ENCODE assay signal across 11 cellular contexts in the genomic region with DNA sequence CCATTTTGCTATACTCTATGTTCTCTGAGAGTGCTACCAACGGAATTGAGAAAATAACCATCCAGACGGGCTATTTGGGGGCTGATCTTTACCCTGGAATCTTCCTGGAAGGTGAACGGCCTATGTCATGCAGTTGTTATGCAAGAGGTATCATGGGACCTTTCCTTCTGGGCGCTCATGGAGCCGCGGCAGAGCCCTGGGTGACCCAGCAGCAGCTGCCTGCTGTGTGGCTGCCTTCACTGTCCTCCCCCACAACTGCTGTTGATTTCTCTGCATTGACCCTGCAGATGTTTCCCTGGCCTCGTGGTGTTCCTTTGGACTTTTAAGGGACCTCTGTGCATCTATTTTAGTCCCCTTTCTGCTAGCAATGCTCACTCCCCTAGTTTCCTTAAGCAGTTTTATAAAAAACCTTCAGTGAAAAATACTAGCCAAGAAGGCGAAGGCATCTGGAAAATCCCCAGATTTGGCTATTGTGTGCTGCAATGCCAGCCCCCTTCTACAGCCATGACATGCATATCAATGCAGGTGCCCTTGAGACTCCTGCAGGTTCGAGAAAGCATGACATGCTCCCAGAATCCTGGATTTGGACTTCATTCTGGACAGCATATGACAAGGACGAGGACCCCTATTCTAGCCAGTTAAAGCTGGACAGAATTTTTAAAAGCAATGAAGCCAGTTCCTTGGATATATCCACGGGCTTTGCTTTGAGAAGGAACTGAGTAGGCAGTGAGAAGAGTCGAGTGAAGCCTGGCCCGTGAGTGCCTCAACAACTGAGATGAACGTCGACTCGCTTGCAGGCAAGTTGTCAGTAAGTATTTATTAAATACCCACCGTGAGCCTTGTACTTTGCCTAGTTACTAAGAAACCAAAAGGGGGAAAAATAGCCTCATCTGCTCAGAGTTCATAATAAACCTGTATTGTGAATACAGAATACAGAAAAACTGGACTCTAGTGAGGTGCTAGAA. TPM values are rescaled to one million over a fixed set of nuclear protein-coding genes. Genes with fewer than 3 reads are reported as not detected.
A peak's percentile ranks its signal among the peaks of the same experiment; 100 is the strongest.
DNase-seq lines count a peak whose midpoint lies in the region; ATAC-seq, FAIRE-seq and TF ChIP-seq lines count a peak whose summit lies in the region.
"Had no signal": no experiment of that assay in that cellular context is flagged by ENCODE, and none has a peak within 500 bp of the region (broad histone marks: within the 10 kb centered on the region; RNA-seq: fewer than 3 reads in every experiment).

A gene with protein sequence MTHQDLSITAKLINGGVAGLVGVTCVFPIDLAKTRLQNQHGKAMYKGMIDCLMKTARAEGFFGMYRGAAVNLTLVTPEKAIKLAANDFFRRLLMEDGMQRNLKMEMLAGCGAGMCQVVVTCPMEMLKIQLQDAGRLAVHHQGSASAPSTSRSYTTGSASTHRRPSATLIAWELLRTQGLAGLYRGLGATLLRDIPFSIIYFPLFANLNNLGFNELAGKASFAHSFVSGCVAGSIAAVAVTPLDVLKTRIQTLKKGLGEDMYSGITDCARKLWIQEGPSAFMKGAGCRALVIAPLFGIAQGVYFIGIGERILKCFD (plus strand): TSS at position 593 of the 965 bp plus-strand sequence. CDS start 16,447 bp downstream, outside the sequence.

- CTCF ChIA-PET in A549 (lab: Yijun Ruan, JAX): interaction anchor here (0.9 to 1.2 kb wide), 2 partner anchors 9 to 222 kb away, joined by 3 to 7 read pairs; no protein-coding TSS in a partner anchor

- H3K27me3 ChIP-seq in neuron (ENCODE audit: insufficient read depth, low read length): no peaks in the 10 kb centered on the region

- FAIRE-seq in A549 (lab: Jason Lieb, UNC) (no peak), frontal cortex (lab: Jason Lieb, UNC) (no peak)

- H3K36me3 Mint-ChIP-seq in immature natural killer cell: no peaks in the 10 kb centered on the region
- H3K36me3 Mint-ChIP-seq: CD14-positive monocyte had no signal

- H3K27me3 Mint-ChIP-seq in immature natural killer cell (ENCODE audit: low read depth in 3 of 3): peaks cover 0 to 10% (median 3%) of the 10 kb centered on the region in 3 donors

- no peaks in the 10 kb centered on the region for H3K4me1 Mint-ChIP-seq in immature natural killer cell

- H3K36me3 ChIP-seq in neuron (ENCODE audit: insufficient read depth, low read length): peaks cover 16% of the 10 kb centered on the region

- no peak for TF ChIP-seq CTCF in A549 (IDR thresholded peaks at IDR 0.05)

- no peak for TF ChIP-seq POLR2A in A549 (IDR thresholded peaks at IDR 0.05; ENCODE audit: low read length)

- H3K4me2 ChIP-seq in A549: peak within 1 kb of the TSS; percentile 38; the same call in 2 of the 3 replicates

- no peaks in the 10 kb centered on the region for H3K9me3 Mint-ChIP-seq in immature natural killer cell

- no peak within 1 kb of the TSS for H3K4me3 Mint-ChIP-seq in immature natural killer cell
- H3K4me3 Mint-ChIP-seq: CD14-positive monocyte had no signal

- H3K4me3 ChIP-seq in A549 (no peak within 1 kb of the TSS), neuron (ENCODE audit: low read length) (peak within 1 kb of the TSS; percentile 8)

- no peak for DNase-seq in A549 (ENCODE audit: low read depth in 1 of 2, low spot score in 1 of 2)
- peak; percentile 25 for DNase-seq in NCI-H69 (lab: John Stamatoyannopoulos, UW)
- peak; percentile 36 to 61 for DNase-seq in frontal cortex (ENCODE audit: low spot score in 2 of 2)
- DNase-seq in activated CD8-positive, alpha-beta memory T cell treated with anti-CD3 and anti-CD28 coated beads, Interleukin-2, amount 50 U/mL, for 4 hours: no peak
- DNase-seq in DMS53 treated with DMSO at 0.1 percent for 48 hours (lab: John Stamatoyannopoulos, UW; ENCODE audit: unreplicated experiment): no peak
- DNase-seq in immature natural killer cell: no peak
- no peak for DNase-seq in NK-92 (lab: John Stamatoyannopoulos, UW; ENCODE audit: unreplicated experiment)
- DNase-seq: NCI-H1092 had no signal

- no peak for TF ChIP-seq RAD21 in A549 (conservative IDR thresholded peaks at IDR 0.05 in 1 of 2, IDR thresholded peaks at IDR 0.05 in 1 of 2)

- peak; percentile 62 to 72; a peak in 4 of 6 replicates for ATAC-seq in A549

- H3K9me3 ChIP-seq in A549 (no peaks in the 10 kb centered on the region), neuron (ENCODE audit: low read length) (peaks cover 4% of the 10 kb centered on the region)

- peaks cover 8% of the 10 kb centered on the region; the same call in 1 of the 3 replicates for H3K4me1 ChIP-seq in A549
- peaks cover 25% of the 10 kb centered on the region for H3K4me1 ChIP-seq in neuron (ENCODE audit: insufficient read depth, low read length)

- TF ChIP-seq EP300 in A549 (IDR thresholded peaks at IDR 0.05): no peak

- H2AFZ ChIP-seq in neuron (ENCODE audit: low read depth, low read length): peak within 1 kb of the TSS; percentile 12

- H3K27ac ChIP-seq in A549: no peak within 1 kb of the TSS
- H3K27ac ChIP-seq: epithelial cell of prostate had no signal

- POLR2A ChIA-PET in A549 (lab: Yijun Ruan, JAX): no interaction called here

- 48% methylated on average over 17 of the region's 17 CpGs for WGBS in A549 (ENCODE audit: missing lambda C conversion rate)

- H3K27ac Mint-ChIP-seq in immature natural killer cell: no peak within 1 kb of the TSS
- H3K27ac Mint-ChIP-seq: CD14-positive monocyte had no signal

TF ChIP-seq in A549, 52 proteins besides CTCF, POLR2A, EP300 and RAD21:
- TF ChIP-seq BHLHE40 (IDR thresholded peaks at IDR 0.05; ENCODE audit: low read depth, low read length) (no peak), ZFP36 (IDR thresholded peaks at IDR 0.05; ENCODE audit: borderline replicate concordance, partially characterized antibody) (no peak), TP53 (CRISPR knock-in tag; IDR thresholded peaks at IDR 0.05) (no peak), HOXB5 (CRISPR knock-in tag; IDR thresholded peaks at IDR 0.05) (no peak), FOSB (CRISPR knock-in tag; IDR thresholded peaks at IDR 0.05) (no peak), CHD2 (IDR thresholded peaks at IDR 0.05; ENCODE audit: low read length, partially characterized antibody) (no peak), SREBF2 (IDR thresholded peaks at IDR 0.05) (no peak), MAFK (IDR thresholded peaks at IDR 0.05; ENCODE audit: partially characterized antibody) (no peak), RNF2 (IDR thresholded peaks at IDR 0.05; ENCODE audit: borderline replicate concordance, low read depth) (no peak), CHD4 (IDR thresholded peaks at IDR 0.05; ENCODE audit: borderline replicate concordance) (no peak), PHF8 (IDR thresholded peaks at IDR 0.05; ENCODE audit: borderline replicate concordance, low read depth) (no peak), CBX8 (IDR thresholded peaks at IDR 0.05) (no peak)
- TF ChIP-seq, protein P1, sequence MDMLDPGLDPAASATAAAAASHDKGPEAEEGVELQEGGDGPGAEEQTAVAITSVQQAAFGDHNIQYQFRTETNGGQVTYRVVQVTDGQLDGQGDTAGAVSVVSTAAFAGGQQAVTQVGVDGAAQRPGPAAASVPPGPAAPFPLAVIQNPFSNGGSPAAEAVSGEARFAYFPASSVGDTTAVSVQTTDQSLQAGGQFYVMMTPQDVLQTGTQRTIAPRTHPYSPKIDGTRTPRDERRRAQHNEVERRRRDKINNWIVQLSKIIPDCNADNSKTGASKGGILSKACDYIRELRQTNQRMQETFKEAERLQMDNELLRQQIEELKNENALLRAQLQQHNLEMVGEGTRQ (IDR thresholded peaks at IDR 0.05): no peak
TF ChIP-seq in A549: peak in this region for 0.

RNA-seq across cellular contexts. Expression of the gene that starts here (rescaled TPM):
- polyA plus RNA-seq in A549 (2011; rRNA removed) (not detected in 2 replicates), A549 (2017; fragmentation: RNase III; extraction: RNeasy Plus Mini Kit Qiagen cat#74134 plus additional on column Dnase treatment) (0.04 TPM in 2 of 3 replicates, not detected in the other), immature natural killer cell (under 1 TPM in 1 of 3 donors, not detected in 2; 0.17 TPM)
- 0.03 TPM in 1 of 2 replicates, not detected in the other for polyA plus RNA-seq in A549 (2012; cell fraction: cytosol; rRNA removed)
- 0.02 TPM in 1 of 2 replicates, not detected in the other for polyA plus RNA-seq in A549 (2012; cell fraction: nucleus; rRNA removed)
- not detected in 2 replicates for polyA minus RNA-seq in A549 (2011; rRNA and poly(A)+ RNA removed)
- total RNA-seq in frontal cortex: 4.1 TPM

Comparison
In these comparisons a context has a peak if more than half of its experiments do, and no peak if none do; other contexts are left out.
1. Peak in ATAC-seq and H3K4me2 ChIP-seq in A549; RNA of the gene not detected or under 1 TPM.
2. DNase-seq: peak in NCI-H69 (single experiment) and frontal cortex (2 of 2); none in A549 (0 of 2), activated CD8-positive, alpha-beta memory T cell treated with anti-CD3 and anti-CD28 coated beads, Interleukin-2, amount 50 U/mL, for 4 hours (single experiment), DMS53 treated with DMSO at 0.1 percent for 48 hours (single experiment), immature natural killer cell (0 of 3) and NK-92 (single experiment).